In the genomic region with DNA sequence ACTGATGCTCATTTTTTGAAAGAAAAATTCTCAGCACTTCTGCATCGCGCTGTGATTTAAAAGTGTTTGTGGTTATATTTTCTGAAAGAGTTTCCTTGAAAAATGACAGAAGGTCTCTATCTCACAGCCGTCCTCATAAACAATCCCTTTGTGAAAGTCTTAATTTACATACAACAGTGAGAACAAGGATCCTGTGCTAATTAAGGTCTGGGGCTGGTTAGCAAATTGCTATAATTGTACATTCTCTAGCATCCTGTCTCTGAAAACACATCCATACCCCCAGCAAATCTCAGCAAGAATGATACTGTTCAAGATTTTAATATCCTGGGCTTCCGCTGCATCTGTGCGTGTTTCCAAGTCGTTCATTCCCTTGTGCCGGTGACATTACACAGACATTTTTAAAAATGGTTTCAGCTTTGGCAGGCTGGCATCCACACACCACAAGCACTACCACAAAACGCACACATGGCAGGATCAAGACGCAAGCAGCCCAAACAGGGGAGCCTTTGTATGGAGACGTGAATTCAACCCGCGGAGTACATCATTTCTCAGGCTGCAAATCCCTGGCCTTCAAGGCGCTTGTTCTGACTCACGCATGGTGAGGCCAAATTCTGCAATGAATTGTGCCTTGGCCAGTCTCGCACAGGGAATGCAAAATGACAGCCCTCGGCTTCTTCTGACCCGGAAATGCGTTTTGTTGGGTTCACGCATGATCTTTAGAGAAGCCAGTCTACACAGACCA, we compare ENCODE assay signal across 9 cellular contexts. TPM values are rescaled to one million over a fixed set of nuclear protein-coding genes. Genes with fewer than 3 reads are reported as not detected.
DNase-seq lines count a peak whose midpoint lies in the region; ATAC-seq and TF ChIP-seq lines count a peak whose summit lies in the region.
"Had no signal": no experiment of that assay in that cellular context is flagged by ENCODE, and none has a peak within 500 bp of the region (broad histone marks: within the 10 kb centered on the region; RNA-seq: fewer than 3 reads in every experiment).

No MANE protein-coding gene starts in this region.

- peaks cover 6% of the 10 kb centered on the region for H3K36me3 Mint-ChIP-seq in natural killer cell treated with Interleukin-12 subunit alpha and Interleukin-12 subunit beta and Interleukin-15 and Interleukin-18, amount 100 ng/mL, for 72 hours
- H3K36me3 Mint-ChIP-seq in T-helper 17 cell (ENCODE audit: low read depth): peaks cover 3% of the 10 kb centered on the region

- H3K9me3 ChIP-seq in T-helper 17 cell (ENCODE audit: control insufficient read depth, low read length, poor library complexity, severe bottlenecking): no peaks in the 10 kb centered on the region

- H3K4me3 Mint-ChIP-seq in natural killer cell treated with Interleukin-12 subunit alpha and Interleukin-12 subunit beta and Interleukin-15 and Interleukin-18, amount 100 ng/mL, for 72 hours: peak overlapping the region; percentile 33
- H3K4me3 Mint-ChIP-seq in T-helper 17 cell: no peak overlapping the region

- H3K27me3 Mint-ChIP-seq in natural killer cell treated with Interleukin-12 subunit alpha and Interleukin-12 subunit beta and Interleukin-15 and Interleukin-18, amount 100 ng/mL, for 72 hours: no peaks in the 10 kb centered on the region
- no peaks in the 10 kb centered on the region for H3K27me3 Mint-ChIP-seq in T-helper 17 cell

- no peaks in the 10 kb centered on the region for H3K9me3 Mint-ChIP-seq in natural killer cell treated with Interleukin-12 subunit alpha and Interleukin-12 subunit beta and Interleukin-15 and Interleukin-18, amount 100 ng/mL, for 72 hours

- H3K4me3 ChIP-seq in fibroblast of mammary gland (ENCODE audit: control insufficient read depth, low read depth, low read length): peak overlapping the region; percentile 6

- peak overlapping the region; percentile 42 to 45 for H3K27ac Mint-ChIP-seq in natural killer cell treated with Interleukin-12 subunit alpha and Interleukin-12 subunit beta and Interleukin-15 and Interleukin-18, amount 100 ng/mL, for 72 hours
- H3K27ac Mint-ChIP-seq in T-helper 17 cell: no peak overlapping the region

- peaks cover 40 to 46% of the 10 kb centered on the region in 2 donors for H3K4me1 Mint-ChIP-seq in natural killer cell treated with Interleukin-12 subunit alpha and Interleukin-12 subunit beta and Interleukin-15 and Interleukin-18, amount 100 ng/mL, for 72 hours (ENCODE audit: low read depth in 2 of 2)
- H3K4me1 Mint-ChIP-seq in T-helper 17 cell: peaks cover 39% of the 10 kb centered on the region

- ATAC-seq in natural killer cell treated with Interleukin-12 subunit alpha and Interleukin-12 subunit beta and Interleukin-15 and Interleukin-18, amount 100 ng/mL, for 72 hours: no peak
- ATAC-seq in GM21529 (IDR thresholded peaks at IDR 0.05; ENCODE audit: unreplicated experiment): no peak
- ATAC-seq in T-helper 17 cell: no peak

- no peak for TF ChIP-seq CTCF in fibroblast of mammary gland (conservative IDR thresholded peaks at IDR 0.05; ENCODE audit: control insufficient read depth, insufficient read depth, low read depth, low read length)

- peak; percentile 25 for DNase-seq in NCI-H2227 (lab: John Stamatoyannopoulos, UW; ENCODE audit: unreplicated experiment)
- DNase-seq in NCI-H2227 treated with DMSO at 0.1 percent for 48 hours (lab: John Stamatoyannopoulos, UW): no peak
- DNase-seq in fibroblast of mammary gland (ENCODE audit: low read depth): peak; percentile 96
- no peak for DNase-seq in natural killer cell treated with Interleukin-12 subunit alpha and Interleukin-12 subunit beta and Interleukin-15 and Interleukin-18, amount 100 ng/mL, for 72 hours (ENCODE audit: low spot score)
- no peak for DNase-seq in T-helper 17 cell
- no peak for DNase-seq in NOMO-1 treated with dmso at 0.1 percent for 144 hours (lab: John Stamatoyannopoulos, UW; ENCODE audit: unreplicated experiment)
- DNase-seq in DMS153 treated with DMSO at 0.1 percent for 48 hours (lab: John Stamatoyannopoulos, UW; ENCODE audit: unreplicated experiment): no peak
- DNase-seq: activated gamma-delta T cell treated with Interleukin-2 at 50 U/mL for 16 hours had no signal

RNA-seq across cellular contexts. Expression of a gene that starts 20.3 kb away (rescaled TPM):
- 10 to 100 TPM; 42.1 to 65.7 TPM for total RNA-seq in natural killer cell treated with Interleukin-12 subunit alpha and Interleukin-12 subunit beta and Interleukin-15 and Interleukin-18, amount 100 ng/mL, for 72 hours
- 10 to 100 TPM; 42.7 to 50.3 TPM for total RNA-seq in T-helper 17 cell

Comparison
In these comparisons a context has a peak if more than half of its experiments do, and no peak if none do; other contexts are left out.
1. DNase-seq: peak in NCI-H2227 (single experiment) and fibroblast of mammary gland (single experiment); none in NCI-H2227 treated with DMSO at 0.1 percent for 48 hours (single experiment), natural killer cell treated with Interleukin-12 subunit alpha and Interleukin-12 subunit beta and Interleukin-15 and Interleukin-18, amount 100 ng/mL, for 72 hours (single experiment), T-helper 17 cell (0 of 3), NOMO-1 treated with dmso at 0.1 percent for 144 hours (single experiment) and DMS153 treated with DMSO at 0.1 percent for 48 hours (single experiment).